ENCODE assay signal across 21 cellular contexts in the genomic region with DNA sequence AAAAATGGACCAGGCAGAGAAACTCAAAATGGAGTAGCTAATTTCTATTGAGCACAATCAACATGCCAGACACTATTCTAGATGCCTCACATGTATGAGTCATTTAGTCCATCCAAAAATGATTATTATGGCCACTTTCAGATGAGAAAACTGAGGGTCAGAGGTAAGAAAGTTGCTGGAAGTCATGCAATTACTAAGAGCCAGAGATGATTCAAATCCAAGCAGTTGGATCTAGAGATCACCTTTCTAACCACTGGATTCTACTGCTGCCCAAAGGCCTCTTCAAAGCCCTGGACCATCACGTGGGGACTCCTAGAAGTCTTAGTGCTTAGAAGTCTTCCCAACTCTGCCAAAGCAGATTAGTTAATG. TPM values are rescaled to one million over a fixed set of nuclear protein-coding genes. Genes with fewer than 3 reads are reported as not detected.
A peak's percentile ranks its signal among the peaks of the same experiment; 100 is the strongest.
DNase-seq lines count a peak whose midpoint lies in the region; ATAC-seq and TF ChIP-seq lines count a peak whose summit lies in the region.
"Had no signal": no experiment of that assay in that cellular context is flagged by ENCODE, and none has a peak within 500 bp of the region (broad histone marks: within the 10 kb centered on the region; RNA-seq: fewer than 3 reads in every experiment).

No MANE protein-coding gene starts in this region.

- DNase-seq in activated T-cell treated with anti-CD3 and anti-CD28 coated beads, Interleukin-2, amount 50 U/mL, for 72 hours, result no peak
- no peak for DNase-seq in activated T-cell treated with anti-CD3 and anti-CD28 coated beads, Interleukin-2, amount 50 U/mL, for 48 hours
- no peak for DNase-seq in stimulated activated effector memory CD8-positive, alpha-beta T cell treated with anti-CD3 and anti-CD28 coated beads, Interleukin-12 subunit alpha, Interleukin-12 subunit beta, amount 100 ng/mL, for 72 hours (ENCODE audit: low spot score in 2 of 2)
- DNase-seq in iPS-NIHi7 (ENCODE audit: extremely low spot score) (no peak), posterior vena cava (ENCODE audit: low spot score) (no peak), mesothelial cell of epicardium (ENCODE audit: low spot score in 2 of 2, unreplicated experiment in 2 of 2) (no peak)
- DNase-seq: activated CD4-positive, alpha-beta T cell treated with anti-CD3 and anti-CD28 coated beads, Interleukin-2, amount 50 U/mL, for 48 hours; anterior cingulate cortex; HCEC 1CT; KG1; NCI-H1105; NCI-H2171 treated with DMSO at 0.1 percent for 48 hours; nephron progenitor cell; SJCRH30 had no signal

- no peak for TF ChIP-seq CTCF in mesothelial cell of epicardium (IDR thresholded peaks at IDR 0.05; ENCODE audit: unreplicated experiment)

- H3K36me3 Mint-ChIP-seq in activated T-cell treated with anti-CD3 and anti-CD28 coated beads, Interleukin-2, amount 50 U/mL, for 72 hours (ENCODE audit: insufficient read depth in 2 of 2), result no peaks in the 10 kb centered on the region
- peaks cover 5% of the 10 kb centered on the region for H3K36me3 Mint-ChIP-seq in stimulated activated effector memory CD8-positive, alpha-beta T cell treated with anti-CD3 and anti-CD28 coated beads, Interleukin-12 subunit alpha, Interleukin-12 subunit beta, amount 100 ng/mL, for 72 hours
- H3K36me3 Mint-ChIP-seq in mesothelial cell of epicardium, result no peaks in the 10 kb centered on the region
- H3K36me3 Mint-ChIP-seq: CD14-positive monocyte had no signal

- ATAC-seq in activated T-cell treated with anti-CD3 and anti-CD28 coated beads, Interleukin-2, amount 50 U/mL, for 72 hours (replicated peaks in 1 of 2), result peak; percentile 24 to 55
- ATAC-seq in GM21619 (IDR thresholded peaks at IDR 0.05; ENCODE audit: unreplicated experiment) (peak; percentile 50), HG03159 (IDR thresholded peaks at IDR 0.05; ENCODE audit: unreplicated experiment) (peak; percentile 44)
- peak; percentile 76 for ATAC-seq in stimulated activated effector memory CD8-positive, alpha-beta T cell treated with anti-CD3 and anti-CD28 coated beads, Interleukin-12 subunit alpha, Interleukin-12 subunit beta, amount 100 ng/mL, for 72 hours

- peaks cover 7% of the 10 kb centered on the region for H3K27me3 Mint-ChIP-seq in activated T-cell treated with anti-CD3 and anti-CD28 coated beads, Interleukin-2, amount 50 U/mL, for 72 hours (ENCODE audit: low read depth)
- H3K27me3 Mint-ChIP-seq in mesothelial cell of epicardium (ENCODE audit: low read depth), result peaks cover 4% of the 10 kb centered on the region

- intact Hi-C loops in posterior vena cava (cut with DNase I), result no loop called here

- H3K9me3 Mint-ChIP-seq in activated T-cell treated with anti-CD3 and anti-CD28 coated beads, Interleukin-2, amount 50 U/mL, for 72 hours, result no peaks in the 10 kb centered on the region
- H3K9me3 Mint-ChIP-seq in stimulated activated effector memory CD8-positive, alpha-beta T cell treated with anti-CD3 and anti-CD28 coated beads, Interleukin-12 subunit alpha, Interleukin-12 subunit beta, amount 100 ng/mL, for 72 hours, result no peaks in the 10 kb centered on the region
- peaks cover 8% of the 10 kb centered on the region for H3K9me3 Mint-ChIP-seq in mesothelial cell of epicardium
- H3K9me3 Mint-ChIP-seq: nephron progenitor cell had no signal

- peaks cover 15% of the 10 kb centered on the region for H3K4me1 Mint-ChIP-seq in activated T-cell treated with anti-CD3 and anti-CD28 coated beads, Interleukin-2, amount 50 U/mL, for 72 hours (ENCODE audit: low read depth)
- H3K4me1 Mint-ChIP-seq in stimulated activated effector memory CD8-positive, alpha-beta T cell treated with anti-CD3 and anti-CD28 coated beads, Interleukin-12 subunit alpha, Interleukin-12 subunit beta, amount 100 ng/mL, for 72 hours, result peaks cover 25% of the 10 kb centered on the region
- peaks cover 8% of the 10 kb centered on the region for H3K4me1 Mint-ChIP-seq in mesothelial cell of epicardium
- H3K4me1 Mint-ChIP-seq: CD14-positive monocyte had no signal

- H3K4me3 Mint-ChIP-seq in activated T-cell treated with anti-CD3 and anti-CD28 coated beads, Interleukin-2, amount 50 U/mL, for 72 hours, result no peak overlapping the region
- no peak overlapping the region for H3K4me3 Mint-ChIP-seq in stimulated activated effector memory CD8-positive, alpha-beta T cell treated with anti-CD3 and anti-CD28 coated beads, Interleukin-12 subunit alpha, Interleukin-12 subunit beta, amount 100 ng/mL, for 72 hours
- H3K4me3 Mint-ChIP-seq in mesothelial cell of epicardium, result no peak overlapping the region
- H3K4me3 Mint-ChIP-seq: CD14-positive monocyte, nephron progenitor cell had no signal

- H3K27ac Mint-ChIP-seq in activated T-cell treated with anti-CD3 and anti-CD28 coated beads, Interleukin-2, amount 50 U/mL, for 72 hours, result no peak overlapping the region
- H3K27ac Mint-ChIP-seq in stimulated activated effector memory CD8-positive, alpha-beta T cell treated with anti-CD3 and anti-CD28 coated beads, Interleukin-12 subunit alpha, Interleukin-12 subunit beta, amount 100 ng/mL, for 72 hours, result no peak overlapping the region
- no peak overlapping the region for H3K27ac Mint-ChIP-seq in mesothelial cell of epicardium
- H3K27ac Mint-ChIP-seq: CD14-positive monocyte, nephron progenitor cell had no signal

RNA-seq across cellular contexts. Expression of gene HMHB1, which starts 51.8 kb away (rescaled TPM):
- not detected for total RNA-seq in activated T-cell treated with anti-CD3 and anti-CD28 coated beads, Interleukin-2, amount 50 U/mL, for 72 hours
- total RNA-seq in posterior vena cava, result not detected
- total RNA-seq in mesothelial cell of epicardium, result not detected in 3 replicates
- total RNA-seq: A172, chondrocyte, frontal cortex, lung, SJCRH30 had no signal
